In the genomic region with DNA sequence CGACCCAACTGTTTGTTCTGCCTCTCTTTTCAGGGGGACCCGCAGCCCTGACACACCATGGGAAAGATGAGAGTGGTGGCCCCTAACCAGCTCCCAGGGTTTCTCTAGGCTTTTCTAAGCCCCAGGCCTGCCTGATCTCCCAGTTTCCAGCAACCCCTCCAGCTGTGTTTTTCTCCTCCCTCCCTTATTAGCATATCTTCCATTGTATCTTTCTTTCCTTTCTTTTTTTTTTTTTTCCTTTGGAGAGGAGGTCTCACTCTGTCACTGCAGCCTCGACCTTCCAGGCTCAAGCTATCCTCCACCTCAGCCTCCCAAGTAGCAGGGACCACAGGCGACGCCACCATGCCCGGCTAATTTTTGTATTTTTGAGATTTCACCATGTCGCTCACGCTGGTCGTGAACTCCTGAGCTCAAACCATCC, we compare ENCODE assay signal across 1 cellular context.
TF ChIP-seq lines count a peak whose summit lies in the region.

No MANE protein-coding gene starts in this region.

TF ChIP-seq in IMR-90, 13 proteins besides CTCF, POLR2A, EP300 and RAD21 (continued from another document):
- TF ChIP-seq, protein P1, sequence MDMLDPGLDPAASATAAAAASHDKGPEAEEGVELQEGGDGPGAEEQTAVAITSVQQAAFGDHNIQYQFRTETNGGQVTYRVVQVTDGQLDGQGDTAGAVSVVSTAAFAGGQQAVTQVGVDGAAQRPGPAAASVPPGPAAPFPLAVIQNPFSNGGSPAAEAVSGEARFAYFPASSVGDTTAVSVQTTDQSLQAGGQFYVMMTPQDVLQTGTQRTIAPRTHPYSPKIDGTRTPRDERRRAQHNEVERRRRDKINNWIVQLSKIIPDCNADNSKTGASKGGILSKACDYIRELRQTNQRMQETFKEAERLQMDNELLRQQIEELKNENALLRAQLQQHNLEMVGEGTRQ (IDR thresholded peaks at IDR 0.05; ENCODE audit: low read depth, low read length): no peak
